8 cellular contexts compared by ENCODE assay signal in the genomic region with DNA sequence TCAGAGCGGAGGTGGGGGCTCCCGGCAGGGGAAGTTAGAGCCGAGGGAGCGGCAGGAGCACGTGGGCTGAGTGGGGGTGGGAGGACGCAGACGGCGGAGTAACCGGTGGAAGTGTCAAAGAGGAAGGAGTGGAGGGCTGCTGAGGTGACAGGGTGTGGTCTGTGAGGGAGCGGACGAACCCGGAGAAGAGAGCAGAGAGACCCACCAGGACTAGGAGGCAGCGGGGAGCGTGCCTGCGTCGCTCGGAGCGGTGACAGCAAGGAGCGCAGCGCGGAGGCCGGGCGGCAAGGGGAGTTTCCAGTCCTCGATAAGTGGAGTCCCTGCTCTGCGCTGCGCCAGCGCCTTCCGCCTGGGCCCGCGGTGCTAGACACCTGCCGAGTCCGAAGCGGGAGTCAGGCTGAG.
A peak's percentile ranks its signal among the peaks of the same experiment; 100 is the strongest.
DNase-seq lines count a peak whose midpoint lies in the region; ATAC-seq and TF ChIP-seq lines count a peak whose summit lies in the region.

No MANE protein-coding gene starts in this region.

- H3K4me1 Mint-ChIP-seq in activated B cell treated with CpG ODN at 0.5 μM for 24 hours = peaks cover 7% of the 10 kb centered on the region

- H4K20me1 ChIP-seq in PC-9 (ENCODE audit: insufficient read depth) = no peaks in the 10 kb centered on the region

- no peak overlapping the region for H3K27ac ChIP-seq in PC-9

- H3K79me2 ChIP-seq in PC-9 (ENCODE audit: low read depth) = no peaks in the 10 kb centered on the region

- H3K4me2 ChIP-seq in PC-9 = no peak overlapping the region

- peaks cover 3% of the 10 kb centered on the region for H3K9me3 Mint-ChIP-seq in activated B cell treated with CpG ODN at 0.5 μM for 24 hours

- H3K9me3 ChIP-seq in iPS-15b (ENCODE audit: control insufficient read depth, insufficient read depth, low read length) (no peaks in the 10 kb centered on the region), PC-9 (ENCODE audit: insufficient read depth, low read depth) (no peaks in the 10 kb centered on the region)

- POLR2A ChIA-PET in activated B cell treated with CpG ODN at 0.5 μM for 24 hours (lab: Charles Lee) = no interaction called here
- POLR2A ChIA-PET in PC-9 (lab: Charles Lee; ENCODE audit: unreplicated experiment) = no interaction called here

- TF ChIP-seq CTCF in activated B cell treated with CpG ODN at 0.5 μM for 24 hours (IDR thresholded peaks at IDR 0.05) (no peak), PC-9 (conservative IDR thresholded peaks at IDR 0.05) (no peak)

- no peaks in the 10 kb centered on the region for H3F3A ChIP-seq in PC-9 (ENCODE audit: insufficient read depth, low read depth)

- H3K4me1 ChIP-seq in iPS-15b (ENCODE audit: control insufficient read depth, insufficient read depth, low read length) (peaks cover 19% of the 10 kb centered on the region), PC-9 (replicated peaks; ENCODE audit: insufficient read depth) (no peaks in the 10 kb centered on the region)

- no peaks in the 10 kb centered on the region for H3K36me3 Mint-ChIP-seq in activated B cell treated with CpG ODN at 0.5 μM for 24 hours (ENCODE audit: low read depth)

- peaks cover 27% of the 10 kb centered on the region for H3K27me3 Mint-ChIP-seq in activated B cell treated with CpG ODN at 0.5 μM for 24 hours

- H3K36me3 ChIP-seq in H7 (replicated peaks; ENCODE audit: control insufficient read depth, insufficient read depth, low read length) (no peaks in the 10 kb centered on the region), iPS-15b (ENCODE audit: control insufficient read depth, insufficient read depth, low read length) (no peaks in the 10 kb centered on the region), PC-9 (ENCODE audit: low read depth) (no peaks in the 10 kb centered on the region)

- H3K27ac Mint-ChIP-seq in activated B cell treated with CpG ODN at 0.5 μM for 24 hours = no peak overlapping the region

- H3K4me3 ChIP-seq in H7 (ENCODE audit: insufficient read depth, low read depth, low read length) (peak overlapping the region; percentile 51), iPS-15b (ENCODE audit: low read depth, low read length) (peak overlapping the region; percentile 55), PC-9 (no peak overlapping the region)

- CTCF ChIA-PET in activated B cell treated with CpG ODN at 0.5 μM for 24 hours (lab: Charles Lee) = interaction anchor here (2.4 kb wide), 1 partner anchor 12 kb away, joined by 8 read pairs; no protein-coding TSS in a partner anchor
- CTCF ChIA-PET in PC-9 (lab: Charles Lee) = no interaction called here

- DNase-seq in AG08395 (ENCODE audit: low spot score) = peak; percentile 10
- peak; percentile 69 for DNase-seq in H7
- no peak for DNase-seq in activated B cell treated with CpG ODN at 0.5 μM for 24 hours
- peak; percentile 10 for DNase-seq in stimulated activated CD4-positive, alpha-beta T cell treated with anti-CD3 and anti-CD28 coated beads, Interleukin-4, amount 100 ng/mL, for 1 hour
- DNase-seq in PC-9 = no peak

- no peak overlapping the region for H3K9ac ChIP-seq in iPS-15b (ENCODE audit: low read depth, low read length)

- ATAC-seq in activated B cell treated with CpG ODN at 0.5 μM for 24 hours (ENCODE audit: low read depth) (no peak), HG03108 (IDR thresholded peaks at IDR 0.05; ENCODE audit: unreplicated experiment) (no peak), GM19455 (IDR thresholded peaks at IDR 0.05; ENCODE audit: unreplicated experiment) (no peak)

- H3K27me3 ChIP-seq in H7 (ENCODE audit: control insufficient read depth, insufficient read depth, low read length) (peaks cover 64% of the 10 kb centered on the region), iPS-15b (ENCODE audit: control insufficient read depth, insufficient read depth, low read length) (peaks cover 71% of the 10 kb centered on the region), PC-9 (ENCODE audit: insufficient read depth, low read depth) (no peaks in the 10 kb centered on the region)

- peak overlapping the region; percentile 30 for H3K4me3 Mint-ChIP-seq in activated B cell treated with CpG ODN at 0.5 μM for 24 hours

- H3K9me2 ChIP-seq in PC-9 (ENCODE audit: insufficient read depth) = no peaks in the 10 kb centered on the region

- no TSS peak for BruUV-seq in PC-9 (replicated peaks; lab: Mats Ljungman, UMichigan)

- no peak overlapping the region for H2AFZ ChIP-seq in PC-9

- intact Hi-C loops in activated B cell treated with CpG ODN at 0.5 μM for 24 hours (cut with micrococcal nuclease) (no loop called here), PC-9 (cut with micrococcal nuclease; ENCODE audit: unreplicated experiment) (no loop called here)

Comparison
In these comparisons a context has a peak if more than half of its experiments do, and no peak if none do; other contexts are left out.
1. DNase-seq: peak in AG08395 (single experiment), H7 (single experiment) and stimulated activated CD4-positive, alpha-beta T cell treated with anti-CD3 and anti-CD28 coated beads, Interleukin-4, amount 100 ng/mL, for 1 hour (single experiment); none in activated B cell treated with CpG ODN at 0.5 μM for 24 hours (single experiment) and PC-9 (0 of 2).